Comparison of ENCODE assay signal across 1 cellular context in the genomic region with DNA sequence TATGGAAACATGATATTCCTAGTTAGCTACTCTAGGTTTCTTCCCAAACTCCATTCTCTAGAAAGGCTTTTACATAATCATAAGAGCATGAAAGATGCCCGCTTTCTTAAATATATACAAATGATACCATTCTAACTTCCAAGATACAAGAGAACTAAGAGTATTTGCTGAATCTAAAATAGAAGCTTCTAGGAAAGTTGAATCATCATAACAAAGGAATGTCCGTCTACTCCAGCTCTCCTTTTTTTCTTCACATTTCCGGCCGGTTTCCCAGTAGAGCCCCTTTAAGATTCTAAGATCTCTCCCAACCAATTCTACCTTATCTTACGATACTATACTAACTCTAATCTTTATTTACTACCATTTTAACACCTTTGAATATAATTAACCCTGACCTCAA.
TF ChIP-seq lines count a peak whose summit lies in the region.

No MANE protein-coding gene starts in this region.

TF ChIP-seq in IMR-90, 13 proteins besides CTCF, POLR2A, EP300 and RAD21 (continued from another document):
- TF ChIP-seq NFE2L2 (IDR thresholded peaks at IDR 0.05; ENCODE audit: low read depth, low read length) (no peak), CHD1 (IDR thresholded peaks at IDR 0.05; ENCODE audit: low read depth, low read length) (no peak), MAFK (IDR thresholded peaks at IDR 0.05; ENCODE audit: low read depth, low read length) (no peak), MXI1 (IDR thresholded peaks at IDR 0.05; ENCODE audit: borderline replicate concordance, low read depth, low read length) (no peak), FOS (IDR thresholded peaks at IDR 0.05; ENCODE audit: low read depth, low read length) (no peak), RCOR1 (IDR thresholded peaks at IDR 0.05; ENCODE audit: insufficient replicate concordance, low read length) (no peak), SMC3 (IDR thresholded peaks at IDR 0.05; ENCODE audit: low read depth, low read length) (no peak), RFX5 (IDR thresholded peaks at IDR 0.05; ENCODE audit: low read depth, low read length) (no peak)
- TF ChIP-seq, protein P1, sequence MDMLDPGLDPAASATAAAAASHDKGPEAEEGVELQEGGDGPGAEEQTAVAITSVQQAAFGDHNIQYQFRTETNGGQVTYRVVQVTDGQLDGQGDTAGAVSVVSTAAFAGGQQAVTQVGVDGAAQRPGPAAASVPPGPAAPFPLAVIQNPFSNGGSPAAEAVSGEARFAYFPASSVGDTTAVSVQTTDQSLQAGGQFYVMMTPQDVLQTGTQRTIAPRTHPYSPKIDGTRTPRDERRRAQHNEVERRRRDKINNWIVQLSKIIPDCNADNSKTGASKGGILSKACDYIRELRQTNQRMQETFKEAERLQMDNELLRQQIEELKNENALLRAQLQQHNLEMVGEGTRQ (IDR thresholded peaks at IDR 0.05; ENCODE audit: low read depth, low read length): no peak
